ENCODE assay signal across 8 cellular contexts in the genomic region with DNA sequence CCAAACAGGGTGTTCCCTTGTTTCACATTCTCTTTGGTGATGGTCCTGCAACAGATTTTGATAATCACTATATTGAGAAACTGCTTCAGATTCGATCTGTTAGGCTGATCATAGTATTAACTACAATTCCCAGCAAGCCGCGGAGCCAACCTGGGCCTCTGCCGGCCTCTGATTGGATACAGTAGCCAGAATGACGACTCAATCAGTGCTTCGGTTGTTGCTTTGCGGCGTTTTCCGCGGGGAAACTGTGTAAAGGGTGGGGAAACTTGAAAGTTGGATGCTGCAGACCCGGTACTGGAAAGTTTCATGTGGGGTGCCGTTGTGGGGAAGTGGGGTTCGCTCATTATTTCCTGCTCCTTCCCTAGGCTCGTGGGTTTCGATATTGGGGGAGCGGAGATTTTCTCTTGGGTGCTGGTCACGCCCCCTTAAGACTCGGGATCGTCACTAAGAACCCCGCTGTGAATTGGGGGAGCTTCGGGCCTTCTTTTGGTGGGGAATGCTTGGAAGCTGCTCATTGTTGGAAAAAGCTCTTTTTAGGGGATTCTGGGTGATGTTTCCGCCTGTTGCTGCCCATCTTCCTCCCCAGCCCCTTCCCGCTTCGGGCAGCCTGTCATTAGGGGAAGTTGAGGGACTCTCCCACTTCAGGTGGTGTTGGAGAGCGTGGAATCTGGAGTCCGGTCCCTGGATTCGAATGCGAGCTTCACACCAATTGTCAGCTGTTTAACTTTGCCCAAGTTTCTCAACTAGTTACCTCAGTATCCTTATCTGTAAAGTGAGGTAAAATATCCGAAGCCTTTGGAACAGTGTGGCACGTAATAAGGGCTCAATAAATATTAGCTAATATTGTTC. TPM values are rescaled to one million over a fixed set of nuclear protein-coding genes. Genes with fewer than 3 reads are reported as not detected.
A peak's percentile ranks its signal among the peaks of the same experiment; 100 is the strongest.
DNase-seq lines count a peak whose midpoint lies in the region; ATAC-seq lines count a peak whose summit lies in the region.

RAD51B (plus strand) TSS at position 217 of the 849 bp plus-strand sequence.

- peak; percentile 70 to 71 for ATAC-seq in CD4-positive, CD25-positive, alpha-beta regulatory T cell (ENCODE audit: low read depth in 2 of 2)
- peak; percentile 66 for ATAC-seq in GM19455 (IDR thresholded peaks at IDR 0.05; ENCODE audit: unreplicated experiment)
- peak; percentile 72 for ATAC-seq in effector memory CD8-positive, alpha-beta T cell (replicated peaks)

- H3K36me3 Mint-ChIP-seq in CD4-positive, CD25-positive, alpha-beta regulatory T cell, result no peaks in the 10 kb centered on the region
- H3K36me3 Mint-ChIP-seq in effector memory CD8-positive, alpha-beta T cell (ENCODE audit: insufficient read depth), result peaks cover 25% of the 10 kb centered on the region

- H3K36me3 ChIP-seq in CD4-positive, CD25-positive, alpha-beta regulatory T cell (ENCODE audit: control insufficient read depth, insufficient read depth, low read length), result no peaks in the 10 kb centered on the region

- peak within 1 kb of the TSS; percentile 88 for H3K4me3 ChIP-seq in CD4-positive, CD25-positive, alpha-beta regulatory T cell (ENCODE audit: low read depth, low read length)

- peak within 1 kb of the TSS; percentile 68 for H3K27ac ChIP-seq in CD4-positive, CD25-positive, alpha-beta regulatory T cell (ENCODE audit: insufficient read depth, low read length, poor library complexity, severe bottlenecking)

- DNase-seq in CD4-positive, CD25-positive, alpha-beta regulatory T cell, result peak; percentile 85 to 91 (median 89)
- DNase-seq in HS-27A (ENCODE audit: low read depth) (peak; percentile 65), lung microvascular endothelial cell (ENCODE audit: low read depth in 2 of 2) (peak; percentile 81 to 88)
- peak; percentile 68 for DNase-seq in NK-92 treated with Interleukin-12 subunit alpha and Interleukin-12 subunit beta, amount 100 ng/mL, for 24 hours (lab: John Stamatoyannopoulos, UW)
- DNase-seq in activated CD8-positive, alpha-beta memory T cell treated with anti-CD3 and anti-CD28 coated beads for 1 hour (ENCODE audit: extremely low read depth in 1 of 2, low read depth in 1 of 2), result peak; percentile 70 to 76
- DNase-seq in effector memory CD8-positive, alpha-beta T cell, result peak; percentile 85 to 90 (median 87)
- peak; percentile 68 to 75 (median 75) for DNase-seq in stimulated activated CD4-positive, alpha-beta T cell treated with anti-CD3 and anti-CD28 coated beads, TNF-alpha, amount 100 ng/mL, for 4 hours (ENCODE audit: low read depth in 3 of 3)

- H3K4me3 Mint-ChIP-seq in CD4-positive, CD25-positive, alpha-beta regulatory T cell, result peak within 1 kb of the TSS; percentile 95 to 100 (median 100)
- H3K4me3 Mint-ChIP-seq in effector memory CD8-positive, alpha-beta T cell, result peak within 1 kb of the TSS; percentile 97 to 100

- H3K4me1 ChIP-seq in CD4-positive, CD25-positive, alpha-beta regulatory T cell (ENCODE audit: control insufficient read depth, insufficient read depth, low read length, poor library complexity, severe bottlenecking), result peaks cover 34% of the 10 kb centered on the region

- no peaks in the 10 kb centered on the region for H3K9me3 Mint-ChIP-seq in CD4-positive, CD25-positive, alpha-beta regulatory T cell
- no peaks in the 10 kb centered on the region for H3K9me3 Mint-ChIP-seq in effector memory CD8-positive, alpha-beta T cell

- H3K27ac Mint-ChIP-seq in CD4-positive, CD25-positive, alpha-beta regulatory T cell, result peak within 1 kb of the TSS; percentile 94 to 99 (median 97)
- peak within 1 kb of the TSS; percentile 84 to 97 for H3K27ac Mint-ChIP-seq in effector memory CD8-positive, alpha-beta T cell

- no peaks in the 10 kb centered on the region for H3K27me3 ChIP-seq in CD4-positive, CD25-positive, alpha-beta regulatory T cell (ENCODE audit: control insufficient read depth, insufficient read depth, low read length)

- H3K9me3 ChIP-seq in CD4-positive, CD25-positive, alpha-beta regulatory T cell (ENCODE audit: control insufficient read depth in 2 of 2, low read length in 2 of 2), result no peaks in the 10 kb centered on the region

- no peaks in the 10 kb centered on the region for H3K27me3 Mint-ChIP-seq in CD4-positive, CD25-positive, alpha-beta regulatory T cell
- H3K27me3 Mint-ChIP-seq in effector memory CD8-positive, alpha-beta T cell, result no peaks in the 10 kb centered on the region

- H3K4me1 Mint-ChIP-seq in CD4-positive, CD25-positive, alpha-beta regulatory T cell, result peaks cover 15 to 47% (median 26%) of the 10 kb centered on the region in 4 donors
- H3K4me1 Mint-ChIP-seq in effector memory CD8-positive, alpha-beta T cell (ENCODE audit: low read depth in 2 of 2), result peaks cover 25 to 37% of the 10 kb centered on the region in 2 donors

RNA-seq across cellular contexts. Expression of gene RAD51B, which starts in this region (rescaled TPM):
- 40.2 TPM for total RNA-seq in CD4-positive, CD25-positive, alpha-beta regulatory T cell
- 10 to 100 TPM; 19.1 to 28.3 (median 26.3) TPM for polyA plus RNA-seq in CD4-positive, CD25-positive, alpha-beta regulatory T cell
- 8.1 and 8.9 TPM in 2 replicates for total RNA-seq in lung microvascular endothelial cell

Comparison
In these comparisons a context has a peak if more than half of its experiments do, and no peak if none do; other contexts are left out.
1. Peak in every context shown above with its lines: DNase-seq, ATAC-seq, H3K4me3 ChIP-seq and H3K27ac ChIP-seq.